ENCODE assay signal across 8 cellular contexts in genomic region chr17:67718325-67718941, GRCh38. TPM values are rescaled to one million over a fixed set of nuclear protein-coding genes. Genes with fewer than 3 reads are reported as not detected.
DNase-seq lines count a peak whose midpoint lies in the region; ATAC-seq and TF ChIP-seq lines count a peak whose summit lies in the region.

No MANE protein-coding gene starts in this region.

- TF ChIP-seq POLR2A in NB4 (IDR thresholded peaks at IDR 0.05; ENCODE audit: extremely low read depth, insufficient read length) = no peak

- H3K27me3 Mint-ChIP-seq in activated naive CD4-positive, alpha-beta T cell treated with anti-CD3 and anti-CD28 coated beads, Interleukin-2, amount 10 ng/mL, durations not matched to agents 7 days and 5 days = no peaks in the 10 kb centered on the region

- H3K36me3 Mint-ChIP-seq in activated naive CD4-positive, alpha-beta T cell treated with anti-CD3 and anti-CD28 coated beads, Interleukin-2, amount 10 ng/mL, durations not matched to agents 7 days and 5 days = peaks cover 29% of the 10 kb centered on the region

- H3K27ac Mint-ChIP-seq in activated naive CD4-positive, alpha-beta T cell treated with anti-CD3 and anti-CD28 coated beads, Interleukin-2, amount 10 ng/mL, durations not matched to agents 7 days and 5 days = peak overlapping the region; percentile 98

- H3K9me3 ChIP-seq in skeletal muscle satellite cell (replicated peaks; ENCODE audit: low read length) = no peaks in the 10 kb centered on the region

- H3K4me2 ChIP-seq in skeletal muscle satellite cell (ENCODE audit: low read length) = peak overlapping the region; percentile 89

- DNase-seq in AG20443 (ENCODE audit: low spot score) = peak; percentile 49
- DNase-seq in NB4 (ENCODE audit: low read depth) = peak; percentile 59
- no peak for DNase-seq in activated naive CD4-positive, alpha-beta T cell treated with anti-CD3 and anti-CD28 coated beads, Interleukin-2, amount 10 ng/mL, durations not matched to agents 7 days and 5 days
- peak; percentile 32 for DNase-seq in hepatic stellate cell (ENCODE audit: low spot score)
- no peak for DNase-seq in NCI-H2107 treated with DMSO at 0.1 percent for 48 hours (lab: John Stamatoyannopoulos, UW; ENCODE audit: unreplicated experiment)

- no peak for TF ChIP-seq CTCF in NB4 (IDR thresholded peaks at IDR 0.05; ENCODE audit: low read depth, low read length)

- no peaks in the 10 kb centered on the region for H3K27me3 ChIP-seq in skeletal muscle satellite cell (ENCODE audit: control insufficient read depth, insufficient read depth, low read length)

- H3K4me1 ChIP-seq in skeletal muscle satellite cell (ENCODE audit: control insufficient read depth, insufficient read depth, low read length) = peaks cover 17% of the 10 kb centered on the region

- H3K4me3 ChIP-seq in NB4 (ENCODE audit: low read depth, low read length) = peak overlapping the region; percentile 100
- peak overlapping the region; percentile 84 for H3K4me3 ChIP-seq in skeletal muscle satellite cell (ENCODE audit: low read length)

- H3K4me1 Mint-ChIP-seq in activated naive CD4-positive, alpha-beta T cell treated with anti-CD3 and anti-CD28 coated beads, Interleukin-2, amount 10 ng/mL, durations not matched to agents 7 days and 5 days = peaks cover 36% of the 10 kb centered on the region

- H3K9ac ChIP-seq in skeletal muscle satellite cell (ENCODE audit: low read depth, low read length) = peak overlapping the region; percentile 97

- peaks cover 19% of the 10 kb centered on the region for H3K36me3 ChIP-seq in skeletal muscle satellite cell (ENCODE audit: insufficient read depth, low read length)

- ATAC-seq in GM18907 (IDR thresholded peaks at IDR 0.05; ENCODE audit: unreplicated experiment) (peak; percentile 2), GM21390 (IDR thresholded peaks at IDR 0.05; ENCODE audit: unreplicated experiment) (no peak)

- peak overlapping the region; percentile 92 for H3K4me3 Mint-ChIP-seq in activated naive CD4-positive, alpha-beta T cell treated with anti-CD3 and anti-CD28 coated beads, Interleukin-2, amount 10 ng/mL, durations not matched to agents 7 days and 5 days

- CTCF ChIA-PET in activated naive CD4-positive, alpha-beta T cell treated with anti-CD3 and anti-CD28 coated beads, Interleukin-2, amount 10 ng/mL, durations not matched to agents 7 days and 5 days (lab: Charles Lee) = interaction anchor here (1.0 to 2.0 kb wide), 4 partner anchors 10 to 344 kb away, joined by 3 to 6 read pairs (median 4); partner anchors contain the start of gene BPTF

- H3K9me3 Mint-ChIP-seq in activated naive CD4-positive, alpha-beta T cell treated with anti-CD3 and anti-CD28 coated beads, Interleukin-2, amount 10 ng/mL, durations not matched to agents 7 days and 5 days = no peaks in the 10 kb centered on the region

RNA-seq across cellular contexts. Expression of gene NOL11, which starts 0.7 kb away (rescaled TPM):
- 40.8 and 46.1 TPM in 2 replicates for total RNA-seq in skeletal muscle satellite cell (2012; rRNA removed)

Comparison
In these comparisons a context has a peak if more than half of its experiments do, and no peak if none do; other contexts are left out.
1. DNase-seq: peak in AG20443 (single experiment), NB4 (single experiment) and hepatic stellate cell (single experiment); none in activated naive CD4-positive, alpha-beta T cell treated with anti-CD3 and anti-CD28 coated beads, Interleukin-2, amount 10 ng/mL, durations not matched to agents 7 days and 5 days (single experiment) and NCI-H2107 treated with DMSO at 0.1 percent for 48 hours (single experiment).